In genomic region chr2:175227382-175227781, GRCh38 we compare ENCODE assay signal across 1 cellular context.
TF ChIP-seq lines count a peak whose summit lies in the region.

No MANE protein-coding gene starts in this region.

TF ChIP-seq in WTC11, 78 proteins besides CTCF, POLR2A, EP300 and RAD21 (continued from another document):
- TF ChIP-seq ZNF281 (CRISPR knock-in tag; IDR thresholded peaks at IDR 0.05), result no peak
- TF ChIP-seq PREB (CRISPR knock-in tag; IDR thresholded peaks at IDR 0.05; ENCODE audit: borderline replicate concordance), result no peak
- no peak for TF ChIP-seq GABPB1 (CRISPR knock-in tag; IDR thresholded peaks at IDR 0.05)
- no peak for TF ChIP-seq MXD4 (CRISPR knock-in tag; IDR thresholded peaks at IDR 0.05; ENCODE audit: borderline replicate concordance)
- TF ChIP-seq NFATC4 (CRISPR knock-in tag; IDR thresholded peaks at IDR 0.05), result no peak
- TF ChIP-seq ATF6 (CRISPR knock-in tag; IDR thresholded peaks at IDR 0.05), result no peak
- no peak for TF ChIP-seq TP53 (CRISPR knock-in tag; IDR thresholded peaks at IDR 0.05)
- TF ChIP-seq ZNF671 (CRISPR knock-in tag; IDR thresholded peaks at IDR 0.05), result no peak
